ENCODE assay signal across 22 cellular contexts in genomic region chr16:67128417-67128816, GRCh38.
"Had no signal": no experiment of that assay in that cellular context is flagged by ENCODE, and none has a peak within 500 bp of the region (broad histone marks: within the 10 kb centered on the region; RNA-seq: fewer than 3 reads in every experiment).

No MANE protein-coding gene starts in this region.

- H3K4me1 Mint-ChIP-seq: neural progenitor cell; stimulated activated memory B cell treated with anti-CD40 and anti-IgM and Interleukin-4, amounts not matched to agents 10 μg/mL and 1 μg/mL and 100 μg/mL, for 72 hours had no signal

- DNase-seq: central memory CD4-positive, alpha-beta T cell; effector memory CD8-positive, alpha-beta T cell; kidney; left colon; left ventricle myocardium superior; mesendoderm; naive thymus-derived CD8-positive, alpha-beta T cell; nucleus accumbens; ovary; right cardiac atrium; stimulated activated CD4-positive, alpha-beta T cell treated with anti-CD3 and anti-CD28 coated beads, Interleukin-15, amount 100 ng/mL, for 24 hours; stimulated activated CD4-positive, alpha-beta T cell treated with anti-CD3 and anti-CD28 coated beads, Interleukin-1b, Interleukin-23, amount 100 ng/mL, for 48 hours; stimulated activated CD4-positive, alpha-beta T cell treated with anti-CD3 and anti-CD28 coated beads, Interleukin-4, amount 100 ng/mL, for 24 hours; trophoblast cell had no signal

- H3K9me3 ChIP-seq: esophagus muscularis mucosa, gastroesophageal sphincter, ovary, spleen had no signal

- H3K27ac ChIP-seq: epithelial cell of prostate, esophagus muscularis mucosa, gastroesophageal sphincter, neural progenitor cell, ovary, spleen had no signal

- H3K9me3 Mint-ChIP-seq: effector memory CD8-positive, alpha-beta T cell; naive thymus-derived CD8-positive, alpha-beta T cell; neural progenitor cell; stimulated activated memory B cell treated with anti-CD40 and anti-IgM and Interleukin-4, amounts not matched to agents 10 μg/mL and 1 μg/mL and 100 μg/mL, for 72 hours; stimulated activated naive CD8-positive, alpha-beta T cell treated with anti-CD3 and anti-CD28 coated beads, Interleukin-15, Interleukin-2, amounts not matched to agents 100 ng/mL and 50 ng/mL, for 24 hours had no signal

- H3K4me3 ChIP-seq: esophagus muscularis mucosa, gastroesophageal sphincter, lung, neural progenitor cell, ovary, spleen had no signal

- H3K36me3 ChIP-seq: neural progenitor cell, ovary had no signal

- H3K27me3 Mint-ChIP-seq: effector memory CD8-positive, alpha-beta T cell; naive thymus-derived CD8-positive, alpha-beta T cell; stimulated activated memory B cell treated with anti-CD40 and anti-IgM and Interleukin-4, amounts not matched to agents 10 μg/mL and 1 μg/mL and 100 μg/mL, for 72 hours; stimulated activated naive CD8-positive, alpha-beta T cell treated with anti-CD3 and anti-CD28 coated beads, Interleukin-15, Interleukin-2, amounts not matched to agents 100 ng/mL and 50 ng/mL, for 24 hours had no signal

- H3K27ac Mint-ChIP-seq: effector memory CD8-positive, alpha-beta T cell; neural progenitor cell; stimulated activated memory B cell treated with anti-CD40 and anti-IgM and Interleukin-4, amounts not matched to agents 10 μg/mL and 1 μg/mL and 100 μg/mL, for 72 hours; stimulated activated naive CD8-positive, alpha-beta T cell treated with anti-CD3 and anti-CD28 coated beads, Interleukin-15, Interleukin-2, amounts not matched to agents 100 ng/mL and 50 ng/mL, for 24 hours had no signal

- H3K27me3 ChIP-seq: esophagus muscularis mucosa, gastroesophageal sphincter, neural progenitor cell, ovary, spleen had no signal

- H3K4me3 Mint-ChIP-seq: effector memory CD8-positive, alpha-beta T cell; naive thymus-derived CD8-positive, alpha-beta T cell; neural progenitor cell; stimulated activated memory B cell treated with anti-CD40 and anti-IgM and Interleukin-4, amounts not matched to agents 10 μg/mL and 1 μg/mL and 100 μg/mL, for 72 hours; stimulated activated naive CD8-positive, alpha-beta T cell treated with anti-CD3 and anti-CD28 coated beads, Interleukin-15, Interleukin-2, amounts not matched to agents 100 ng/mL and 50 ng/mL, for 24 hours had no signal

- ATAC-seq: effector memory CD8-positive, alpha-beta T cell; gastroesophageal sphincter; left colon; naive thymus-derived CD8-positive, alpha-beta T cell; right cardiac atrium; stimulated activated memory B cell treated with anti-CD40 and anti-IgM and Interleukin-4, amounts not matched to agents 10 μg/mL and 1 μg/mL and 100 μg/mL, for 72 hours had no signal

- H3K4me1 ChIP-seq: esophagus muscularis mucosa, gastroesophageal sphincter, neural progenitor cell, spleen had no signal
